27 cellular contexts compared by ENCODE assay signal in the genomic region with DNA sequence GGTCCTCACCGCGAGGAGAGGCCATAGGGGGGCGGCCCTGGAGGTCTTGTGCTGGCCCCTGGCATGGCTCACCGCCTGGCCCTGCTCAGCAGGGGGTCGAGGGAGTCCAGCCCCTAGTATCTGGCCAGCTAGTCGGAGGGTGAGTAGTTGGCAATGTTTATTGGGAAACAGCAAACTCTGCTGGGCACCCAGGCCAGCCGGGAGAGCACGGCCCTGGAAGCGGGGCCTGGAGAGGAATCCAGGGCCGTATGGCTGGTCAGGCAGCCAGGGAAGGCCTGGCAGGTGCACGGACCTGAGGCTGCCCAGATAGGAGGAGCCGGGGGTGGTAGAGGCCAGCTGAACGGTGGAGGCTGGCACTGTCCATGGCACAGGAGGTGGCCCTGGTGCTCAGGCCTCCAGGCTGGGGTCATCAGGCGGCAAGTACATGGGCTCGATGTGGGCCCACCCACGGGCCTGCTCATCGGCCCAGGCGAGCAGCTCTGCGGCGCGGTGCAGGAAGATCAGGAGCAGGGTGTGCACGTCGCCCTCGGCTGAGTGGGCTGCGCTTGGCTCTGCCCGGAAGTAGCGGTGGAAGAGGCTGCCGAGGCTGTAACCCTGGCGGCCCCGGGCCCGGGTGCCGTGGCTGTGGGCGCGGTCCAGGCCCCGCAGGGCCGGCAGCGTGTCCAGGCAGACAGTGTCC. TPM values are rescaled to one million over a fixed set of nuclear protein-coding genes. Genes with fewer than 3 reads are reported as not detected.
"Had no signal": no experiment of that assay in that cellular context is flagged by ENCODE, and none has a peak within 500 bp of the region (broad histone marks: within the 10 kb centered on the region; RNA-seq: fewer than 3 reads in every experiment).

No MANE protein-coding gene starts in this region.

- DNase-seq: cortex of kidney; effector memory CD8-positive, alpha-beta T cell; erythroblast; esophagus squamous epithelium; foreskin melanocyte; mammary epithelial cell; mesendoderm; midbrain; naive thymus-derived CD4-positive, alpha-beta T cell; stimulated activated CD4-positive, alpha-beta T cell treated with anti-CD3 and anti-CD28 coated beads, Interleukin-12 subunit alpha, Interleukin-12 subunit beta, amount 100 ng/mL, for 4 hours; stimulated activated CD4-positive, alpha-beta T cell treated with anti-CD3 and anti-CD28 coated beads, Interleukin-2, amount 100 ng/mL, for 24 hours; stimulated activated CD4-positive, alpha-beta T cell treated with anti-CD3 and anti-CD28 coated beads, Interleukin-4, amount 100 ng/mL, for 24 hours; stimulated activated naive CD4-positive, alpha-beta T cell treated with Interleukin-2 at 50 U/mL for 16 hours; upper lobe of left lung had no signal

- H3K4me3 ChIP-seq: esophagus squamous epithelium, pancreas, right lobe of liver, smooth muscle cell, thoracic aorta, tibial nerve, upper lobe of left lung had no signal

- ATAC-seq: effector memory CD8-positive, alpha-beta T cell; naive thymus-derived CD4-positive, alpha-beta T cell; right lobe of liver; stimulated activated effector memory CD8-positive, alpha-beta T cell treated with anti-CD3 and anti-CD28 coated beads, Interleukin-12 subunit alpha, Interleukin-12 subunit beta, amount 100 ng/mL, for 72 hours had no signal

- H3K9me3 ChIP-seq: esophagus squamous epithelium, neutrophil, pancreas, right lobe of liver, thoracic aorta, tibial nerve had no signal

- H3K4me1 ChIP-seq: pancreas, right lobe of liver, tibial nerve, upper lobe of left lung had no signal

- H3K4me2 ChIP-seq: smooth muscle cell had no signal

- H3K36me3 ChIP-seq: neutrophil, pancreas, right lobe of liver, thoracic aorta, upper lobe of left lung had no signal

- H3K27me3 ChIP-seq: neutrophil, right lobe of liver, tibial nerve, upper lobe of left lung had no signal

- H3K27ac ChIP-seq: esophagus squamous epithelium, neutrophil, pancreas, right lobe of liver, thoracic aorta, tibial nerve, upper lobe of left lung had no signal

RNA-seq across cellular contexts. Expression of a gene that starts 43.3 kb away (rescaled TPM):
- total RNA-seq: dermis microvascular lymphatic vessel endothelial cell; esophagus squamous epithelium; liver; mucosa of gallbladder; naive thymus-derived CD4-positive, alpha-beta T cell; neural crest cell; pancreas; progenitor cell of endocrine pancreas; right lobe of liver; smooth muscle cell; thoracic aorta; tibial nerve had no signal
- polyA plus RNA-seq: keratinocyte; liver; mammary epithelial cell; naive thymus-derived CD4-positive, alpha-beta T cell; pancreas; smooth muscle cell had no signal

RNA-seq across cellular contexts. Expression of a gene that starts 50.3 kb away (rescaled TPM):
- total RNA-seq: naive thymus-derived CD4-positive, alpha-beta T cell had no signal
- polyA plus RNA-seq: naive thymus-derived CD4-positive, alpha-beta T cell had no signal
